In the genomic region with DNA sequence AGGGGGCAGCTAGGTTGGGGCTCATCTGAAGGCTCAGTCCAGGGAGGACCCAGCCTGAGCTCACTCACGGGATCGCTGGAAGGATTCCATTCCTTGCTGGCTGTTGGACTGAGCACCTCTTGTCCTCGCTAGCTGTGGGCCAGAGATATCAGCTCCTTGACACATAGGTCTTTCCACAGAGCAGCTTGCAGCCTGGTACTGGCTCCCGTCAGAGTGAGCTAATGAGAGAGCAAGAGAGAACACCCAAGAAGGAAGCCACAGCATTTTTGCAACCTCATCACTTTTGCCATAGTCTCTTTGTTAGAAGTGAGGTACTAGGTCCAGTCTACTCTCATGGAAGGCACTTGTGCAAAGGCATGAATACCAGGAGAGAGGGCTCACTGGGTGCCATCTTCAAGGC, we compare ENCODE assay signal across 16 cellular contexts.
DNase-seq lines count a peak whose midpoint lies in the region; ATAC-seq, FAIRE-seq and TF ChIP-seq lines count a peak whose summit lies in the region.
"Had no signal": no experiment of that assay in that cellular context is flagged by ENCODE, and none has a peak within 500 bp of the region (broad histone marks: within the 10 kb centered on the region; RNA-seq: fewer than 3 reads in every experiment).

No MANE protein-coding gene starts in this region.

- no peaks in the 10 kb centered on the region for H3K9me3 Mint-ChIP-seq in mesothelial cell of epicardium

- no TSS peak for BruUV-seq in K562 (replicated peaks; lab: Mats Ljungman, UMichigan)

- H3K27me3 ChIP-seq in K562 (ENCODE audit: control insufficient read depth in 2 of 2, insufficient read depth in 2 of 2, low read length in 2 of 2) (peaks cover 7 to 27% of the 10 kb centered on the region in 2 experiments), left lung (no peaks in the 10 kb centered on the region), upper lobe of right lung (no peaks in the 10 kb centered on the region)

- H3K4me3 Mint-ChIP-seq in mesothelial cell of epicardium, result no peak overlapping the region

- H3K9me1 ChIP-seq in K562 (ENCODE audit: control insufficient read depth, insufficient read depth, low read length), result no peaks in the 10 kb centered on the region

- intact Hi-C loops in Right ventricle myocardium superior (cut with DNase I) (no loop called here), left ventricle myocardium superior (cut with micrococcal nuclease) (no loop called here), K562 (cut with micrococcal nuclease) (loop anchor here (10.0 kb wide), 1 partner anchor 93 kb away; no protein-coding TSS in a partner anchor), left lung (cut with DNase I) (no loop called here), upper lobe of right lung (cut with DNase I) (no loop called here)

- H3K27ac Mint-ChIP-seq in mesothelial cell of epicardium, result no peak overlapping the region

- H3K4me1 ChIP-seq in K562 (replicated peaks in 1 of 2; ENCODE audit: control insufficient read depth in 2 of 2, insufficient read depth in 2 of 2, low read length in 2 of 2) (no peaks in the 10 kb centered on the region), left lung (peaks cover 9 to 13% of the 10 kb centered on the region in 2 donors), upper lobe of right lung (peaks cover 12% of the 10 kb centered on the region)

- ATAC-seq in Right ventricle myocardium superior (ENCODE audit: poor library complexity) (peak; percentile 14), left ventricle myocardium superior (no peak), K562 (no peak), left lung (peak; percentile 38), upper lobe of right lung (peak; percentile 48), HG02642 (IDR thresholded peaks at IDR 0.05; ENCODE audit: poor library complexity, unreplicated experiment) (no peak)
- ATAC-seq: HCT116 had no signal

- no peak for TF ChIP-seq EP300 in K562 (IDR thresholded peaks at IDR 0.05; ENCODE audit: low read length)

- DNase-seq in Right ventricle myocardium superior (peak; percentile 39), left ventricle myocardium superior (no peak), K562 (ENCODE audit: extremely low read depth in 1 of 4, low spot score in 3 of 4) (no peak), left lung (no peak), upper lobe of right lung (no peak), NCI-H226 (no peak), mesothelial cell of epicardium (ENCODE audit: low spot score in 2 of 2, unreplicated experiment in 2 of 2) (no peak)
- DNase-seq: DND-41, GM23248, NCI-H1417 treated with DMSO at 0.1 percent for 48 hours, NCI-H1930, NCI-H446, SK-N-SH had no signal

- H3K36me3 ChIP-seq in K562 (ENCODE audit: control insufficient read depth, insufficient read depth, low read length), result no peaks in the 10 kb centered on the region
- no peaks in the 10 kb centered on the region for H3K36me3 ChIP-seq in left lung
- no peaks in the 10 kb centered on the region for H3K36me3 ChIP-seq in upper lobe of right lung

- TF ChIP-seq CTCF in K562 (IDR thresholded peaks at IDR 0.05 in 2 of 3, conservative IDR thresholded peaks at IDR 0.05 in 1 of 3; ENCODE audit: insufficient read depth in 2 of 3, low read depth in 1 of 3, low read length in 3 of 3) (no peak), left lung (IDR thresholded peaks at IDR 0.05) (no peak), upper lobe of right lung (IDR thresholded peaks at IDR 0.05) (no peak), mesothelial cell of epicardium (IDR thresholded peaks at IDR 0.05; ENCODE audit: unreplicated experiment) (no peak)

- WGBS in K562 (ENCODE audit: insufficient coverage, low coverage, missing lambda C conversion rate), result 0% methylated on average over 4 of the region's 4 CpGs

- CTCF ChIA-PET in K562 (lab: Yijun Ruan, JAX; ENCODE audit: low intra/inter-chr PET ratio), result no interaction called here

- H3K36me3 Mint-ChIP-seq in mesothelial cell of epicardium, result no peaks in the 10 kb centered on the region

- POLR2A ChIA-PET in K562 (lab: Yijun Ruan, JAX), result interaction anchor here (0.5 to 0.6 kb wide), 2 partner anchors 8 to 1198 kb away, joined by 3 read pairs; no protein-coding TSS in a partner anchor

- H3K4me3 ChIP-seq in K562 (no peak overlapping the region), left lung (no peak overlapping the region), upper lobe of right lung (no peak overlapping the region)
- H3K4me3 ChIP-seq: GM23248 had no signal

- H3K27ac ChIP-seq in K562 (ENCODE audit: extremely low read depth, low read depth, low read length) (no peak overlapping the region), left lung (no peak overlapping the region), upper lobe of right lung (no peak overlapping the region)
- H3K27ac ChIP-seq: GM23248 had no signal

- H3K9me3 ChIP-seq in K562 (replicated peaks; ENCODE audit: control insufficient read depth, insufficient read depth, low read depth, low read length), result no peaks in the 10 kb centered on the region
- no peaks in the 10 kb centered on the region for H3K9me3 ChIP-seq in left lung
- H3K9me3 ChIP-seq in upper lobe of right lung, result no peaks in the 10 kb centered on the region
- H3K9me3 ChIP-seq: SK-N-SH had no signal

- in situ Hi-C loops in K562 (cut with MboI), result no loop called here

- H3K9ac ChIP-seq in K562 (ENCODE audit: insufficient read depth in 1 of 2, low read depth in 2 of 2, low read length in 2 of 2), result no peak overlapping the region
- H3K9ac ChIP-seq: GM23248, SK-N-SH had no signal

- no peaks in the 10 kb centered on the region for H4K20me1 ChIP-seq in K562 (replicated peaks; ENCODE audit: control insufficient read depth, insufficient read depth, low read length)

- no peak overlapping the region for H2AFZ ChIP-seq in K562 (ENCODE audit: low read depth, low read length)
- H2AFZ ChIP-seq: GM23248 had no signal

- FAIRE-seq in K562 (lab: Jason Lieb, UNC), result no peak
- FAIRE-seq: G401.6 had no signal

- no peak for TF ChIP-seq POLR2A in K562 (conservative IDR thresholded peaks at IDR 0.05)

- no peaks in the 10 kb centered on the region for H3K4me1 Mint-ChIP-seq in mesothelial cell of epicardium

- H3K79me2 ChIP-seq in K562 (ENCODE audit: control insufficient read depth, insufficient read depth, low read length), result no peaks in the 10 kb centered on the region

- peaks cover 15% of the 10 kb centered on the region for H3K27me3 Mint-ChIP-seq in mesothelial cell of epicardium (ENCODE audit: low read depth)

- TF ChIP-seq RAD21 in K562 (CRISPR knock-in tag; conservative IDR thresholded peaks at IDR 0.05 in 1 of 2, IDR thresholded peaks at IDR 0.05 in 1 of 2), result no peak

- H3K4me2 ChIP-seq in K562 (ENCODE audit: insufficient read depth, low read length), result no peak overlapping the region
- H3K4me2 ChIP-seq: SK-N-SH had no signal

TF ChIP-seq in K562, 482 proteins besides CTCF, POLR2A, EP300 and RAD21:
- TF ChIP-seq MAFF (IDR thresholded peaks at IDR 0.05; ENCODE audit: low read length) (peak; percentile 93), ZNF316 (IDR thresholded peaks at IDR 0.05) (peak; percentile 96), ATF7 (IDR thresholded peaks at IDR 0.05) (no peak), NR2C2 (CRISPR knock-in tag; IDR thresholded peaks at IDR 0.05) (no peak), NR2C2 (tag; IDR thresholded peaks at IDR 0.05) (no peak), ZNF197 (CRISPR knock-in tag; IDR thresholded peaks at IDR 0.05; ENCODE audit: low read depth) (no peak), C11orf30 (IDR thresholded peaks at IDR 0.05; ENCODE audit: low read depth) (peak; percentile 92), BRD4 (IDR thresholded peaks at IDR 0.05) (no peak), MAFG (tag; conservative IDR thresholded peaks at IDR 0.05) (peak; percentile 92), MAFK (IDR thresholded peaks at IDR 0.05; ENCODE audit: low read length) (peak; percentile 96), RAD51 (IDR thresholded peaks at IDR 0.05; ENCODE audit: borderline replicate concordance, low read depth) (no peak), NFRKB (IDR thresholded peaks at IDR 0.05; ENCODE audit: low read depth) (no peak)
TF ChIP-seq in K562: peak in this region for 5.

Comparison
In these comparisons a context has a peak if more than half of its experiments do, and no peak if none do; other contexts are left out.
1. ATAC-seq: peak in Right ventricle myocardium superior (single experiment), left lung (single experiment) and upper lobe of right lung (single experiment); none in left ventricle myocardium superior (single experiment), K562 (single experiment) and HG02642 (single experiment).